7 cellular contexts compared by ENCODE assay signal in the genomic region with DNA sequence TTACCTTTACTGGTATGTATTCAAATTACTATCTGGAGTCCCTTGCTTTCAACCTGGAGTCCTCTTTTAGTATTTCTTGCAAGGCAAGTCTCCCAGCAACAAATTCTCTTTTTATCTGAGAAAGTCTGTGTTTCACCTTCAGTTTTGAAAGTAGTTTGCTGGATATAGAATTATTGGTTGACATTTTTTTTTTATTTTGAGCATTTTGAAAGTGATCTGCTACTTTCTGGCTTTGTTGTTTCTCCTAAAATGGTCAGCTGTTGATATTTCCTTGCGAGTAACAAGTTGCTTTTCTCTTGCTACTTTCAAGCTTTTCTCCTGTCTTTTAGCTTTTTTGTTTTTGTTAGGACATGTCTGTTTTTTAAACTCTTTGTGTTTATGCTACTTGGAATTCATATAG.
"Had no signal": no experiment of that assay in that cellular context is flagged by ENCODE, and none has a peak within 500 bp of the region (broad histone marks: within the 10 kb centered on the region; RNA-seq: fewer than 3 reads in every experiment).

No MANE protein-coding gene starts in this region.

- DNase-seq: H9, HCEC 1CT, HFFc6, KBM-7 had no signal

- H3K27ac Mint-ChIP-seq: GM23338, HFFc6, IgD-negative memory B cell had no signal

- ATAC-seq: GM23338 had no signal

- H3K4me3 ChIP-seq: GM23338 had no signal

- H3K4me2 ChIP-seq: GM23338 had no signal

- H3K4me1 Mint-ChIP-seq: IgD-negative memory B cell had no signal

- H3K27ac ChIP-seq: HL-60 had no signal

- H2AFZ ChIP-seq: GM23338 had no signal

- H3K27me3 Mint-ChIP-seq: IgD-negative memory B cell had no signal

- H3K4me3 Mint-ChIP-seq: GM23338, H9, HFFc6, IgD-negative memory B cell had no signal
